Comparison of ENCODE assay signal across 14 cellular contexts in genomic region chr14:52649511-52649910, GRCh38. TPM values are rescaled to one million over a fixed set of nuclear protein-coding genes. Genes with fewer than 3 reads are reported as not detected.
A peak's percentile ranks its signal among the peaks of the same experiment; 100 is the strongest.
DNase-seq lines count a peak whose midpoint lies in the region; ATAC-seq and TF ChIP-seq lines count a peak whose summit lies in the region.
"Had no signal": no experiment of that assay in that cellular context is flagged by ENCODE, and none has a peak within 500 bp of the region (broad histone marks: within the 10 kb centered on the region; RNA-seq: fewer than 3 reads in every experiment).

No MANE protein-coding gene starts in this region.

- intact Hi-C loops in activated CD4-positive, alpha-beta T cell treated with anti-CD3 and anti-CD28 coated beads, Interleukin-2, amount 10 ng/mL, durations not matched to agents 24 days and 14 days (cut with micrococcal nuclease), result no loop called here
- intact Hi-C loops in left ventricle myocardium superior (cut with micrococcal nuclease), result no loop called here

- H3K36me3 Mint-ChIP-seq in activated CD4-positive, alpha-beta T cell treated with anti-CD3 and anti-CD28 coated beads, Interleukin-2, amount 10 ng/mL, durations not matched to agents 24 days and 14 days (ENCODE audit: low read depth), result peaks cover 56% of the 10 kb centered on the region
- H3K36me3 Mint-ChIP-seq in stimulated activated naive CD8-positive, alpha-beta T cell treated with anti-CD3 and anti-CD28 coated beads, Interleukin-15, Interleukin-2, amounts not matched to agents 100 ng/mL and 50 ng/mL, for 24 hours (ENCODE audit: low read depth), result peaks cover 67% of the 10 kb centered on the region

- H3K4me3 ChIP-seq in choroid plexus epithelial cell (ENCODE audit: low read depth, low read length), result no peak overlapping the region
- H3K4me3 ChIP-seq: BLaER1, GM23338 had no signal

- H3K4me3 Mint-ChIP-seq in activated CD4-positive, alpha-beta T cell treated with anti-CD3 and anti-CD28 coated beads, Interleukin-2, amount 10 ng/mL, durations not matched to agents 24 days and 14 days, result no peak overlapping the region
- H3K4me3 Mint-ChIP-seq in stimulated activated naive CD8-positive, alpha-beta T cell treated with anti-CD3 and anti-CD28 coated beads, Interleukin-15, Interleukin-2, amounts not matched to agents 100 ng/mL and 50 ng/mL, for 24 hours, result no peak overlapping the region
- H3K4me3 Mint-ChIP-seq: GM23338 had no signal

- H3K4me1 Mint-ChIP-seq in activated CD4-positive, alpha-beta T cell treated with anti-CD3 and anti-CD28 coated beads, Interleukin-2, amount 10 ng/mL, durations not matched to agents 24 days and 14 days, result no peaks in the 10 kb centered on the region
- no peaks in the 10 kb centered on the region for H3K4me1 Mint-ChIP-seq in stimulated activated naive CD8-positive, alpha-beta T cell treated with anti-CD3 and anti-CD28 coated beads, Interleukin-15, Interleukin-2, amounts not matched to agents 100 ng/mL and 50 ng/mL, for 24 hours (ENCODE audit: low read depth)
- H3K4me1 Mint-ChIP-seq: GM23338 had no signal

- no peak for DNase-seq in activated CD4-positive, alpha-beta T cell treated with anti-CD3 and anti-CD28 coated beads, Interleukin-2, amount 10 ng/mL, durations not matched to agents 24 days and 14 days
- no peak for DNase-seq in activated CD4-positive, alpha-beta T cell treated with anti-CD3 and anti-CD28 coated beads, Interleukin-2, amount 50 U/mL, for 48 hours
- no peak for DNase-seq in stimulated activated naive CD8-positive, alpha-beta T cell treated with anti-CD3 and anti-CD28 coated beads, Interleukin-15, Interleukin-2, amounts not matched to agents 100 U/mL and 50 U/mL, for 24 hours
- peak; percentile 3 for DNase-seq in choroid plexus epithelial cell (ENCODE audit: low read depth)
- DNase-seq in Kasumi-1 (lab: John Stamatoyannopoulos, UW), result no peak
- no peak for DNase-seq in left ventricle myocardium superior
- DNase-seq: 8988T, AML-193, DMS53, H7 had no signal

- H3K27ac Mint-ChIP-seq in activated CD4-positive, alpha-beta T cell treated with anti-CD3 and anti-CD28 coated beads, Interleukin-2, amount 10 ng/mL, durations not matched to agents 24 days and 14 days, result peak overlapping the region; percentile 5
- peak overlapping the region; percentile 26 for H3K27ac Mint-ChIP-seq in stimulated activated naive CD8-positive, alpha-beta T cell treated with anti-CD3 and anti-CD28 coated beads, Interleukin-15, Interleukin-2, amounts not matched to agents 100 ng/mL and 50 ng/mL, for 24 hours
- H3K27ac Mint-ChIP-seq: GM23338 had no signal

- no peak for TF ChIP-seq CTCF in choroid plexus epithelial cell (conservative IDR thresholded peaks at IDR 0.05; ENCODE audit: low read depth, low read length)

- no peak for ATAC-seq in stimulated activated naive CD8-positive, alpha-beta T cell treated with anti-CD3 and anti-CD28 coated beads, Interleukin-15, Interleukin-2, amounts not matched to agents 100 U/mL and 50 U/mL, for 24 hours
- no peak for ATAC-seq in HG03159 (IDR thresholded peaks at IDR 0.05; ENCODE audit: unreplicated experiment)
- no peak for ATAC-seq in left ventricle myocardium superior
- ATAC-seq: GM23338 had no signal

- no peaks in the 10 kb centered on the region for H3K27me3 Mint-ChIP-seq in activated CD4-positive, alpha-beta T cell treated with anti-CD3 and anti-CD28 coated beads, Interleukin-2, amount 10 ng/mL, durations not matched to agents 24 days and 14 days
- H3K27me3 Mint-ChIP-seq in stimulated activated naive CD8-positive, alpha-beta T cell treated with anti-CD3 and anti-CD28 coated beads, Interleukin-15, Interleukin-2, amounts not matched to agents 100 ng/mL and 50 ng/mL, for 24 hours, result no peaks in the 10 kb centered on the region

- H3K9me3 Mint-ChIP-seq in activated CD4-positive, alpha-beta T cell treated with anti-CD3 and anti-CD28 coated beads, Interleukin-2, amount 10 ng/mL, durations not matched to agents 24 days and 14 days, result no peaks in the 10 kb centered on the region
- H3K9me3 Mint-ChIP-seq in stimulated activated naive CD8-positive, alpha-beta T cell treated with anti-CD3 and anti-CD28 coated beads, Interleukin-15, Interleukin-2, amounts not matched to agents 100 ng/mL and 50 ng/mL, for 24 hours, result no peaks in the 10 kb centered on the region
- H3K9me3 Mint-ChIP-seq: GM23338 had no signal

RNA-seq across cellular contexts. Expression of gene ERO1A, which starts 45.8 kb away (rescaled TPM):
- 170 and 171 TPM in 2 replicates for total RNA-seq in activated CD4-positive, alpha-beta T cell treated with anti-CD3 and anti-CD28 coated beads, Interleukin-2, amount 10 ng/mL, durations not matched to agents 24 days and 14 days
- total RNA-seq in left ventricle myocardium superior, result 14.1 TPM

RNA-seq across cellular contexts. Expression of gene PSMC6, which starts 57.5 kb away (rescaled TPM):
- total RNA-seq in activated CD4-positive, alpha-beta T cell treated with anti-CD3 and anti-CD28 coated beads, Interleukin-2, amount 10 ng/mL, durations not matched to agents 24 days and 14 days, result 142 and 143 TPM in 2 replicates
- 75.2 TPM for total RNA-seq in left ventricle myocardium superior

Comparison
In these comparisons a context has a peak if more than half of its experiments do, and no peak if none do; other contexts are left out.
1. RNA of gene ERO1A, which starts 45.8 kb away (total RNA-seq): 170 to 171 TPM in activated CD4-positive, alpha-beta T cell treated with anti-CD3 and anti-CD28 coated beads, Interleukin-2, amount 10 ng/mL, durations not matched to agents 24 days and 14 days; 14.1 TPM in left ventricle myocardium superior (single experiment); every median in the first group is over 10 times any median in the second.